In genomic region chr11:63670077-63670737, GRCh38 we compare ENCODE assay signal across 1 cellular context.
TF ChIP-seq lines count a peak whose summit lies in the region.

No MANE protein-coding gene starts in this region.

TF ChIP-seq in H1, 55 proteins besides CTCF, POLR2A, EP300 and RAD21 (continued from another document):
- no peak for TF ChIP-seq NRF1 (IDR thresholded peaks at IDR 0.05; ENCODE audit: low read depth, low read length)
- TF ChIP-seq, protein P1, sequence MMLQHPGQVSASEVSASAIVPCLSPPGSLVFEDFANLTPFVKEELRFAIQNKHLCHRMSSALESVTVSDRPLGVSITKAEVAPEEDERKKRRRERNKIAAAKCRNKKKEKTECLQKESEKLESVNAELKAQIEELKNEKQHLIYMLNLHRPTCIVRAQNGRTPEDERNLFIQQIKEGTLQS (IDR thresholded peaks at IDR 0.05; ENCODE audit: insufficient read depth, low read depth, low read length), result no peak
- no peak for TF ChIP-seq CHD2 (IDR thresholded peaks at IDR 0.05; ENCODE audit: low read length)
- TF ChIP-seq CEBPB (IDR thresholded peaks at IDR 0.05; ENCODE audit: low read depth, low read length), result peak; percentile 64; the same call in 1 of the 2 replicates
